In genomic region chr14:99951085-99951484, GRCh38 we compare ENCODE assay signal across 15 cellular contexts.
DNase-seq lines count a peak whose midpoint lies in the region; ATAC-seq and TF ChIP-seq lines count a peak whose summit lies in the region.
"Had no signal": no experiment of that assay in that cellular context is flagged by ENCODE, and none has a peak within 500 bp of the region (broad histone marks: within the 10 kb centered on the region; RNA-seq: fewer than 3 reads in every experiment).

No MANE protein-coding gene starts in this region.

- H3K9me3 ChIP-seq in left lung (no peaks in the 10 kb centered on the region), sigmoid colon (no peaks in the 10 kb centered on the region), prostate gland (no peaks in the 10 kb centered on the region)
- H3K9me3 ChIP-seq: A549 had no signal

- no peak for TF ChIP-seq EP300 in sigmoid colon (IDR thresholded peaks at IDR 0.05)

- H3K4me1 ChIP-seq in left lung (peaks cover 0 to 15% of the 10 kb centered on the region in 2 donors), sigmoid colon (peaks cover 0 to 31% (median 24%) of the 10 kb centered on the region in 4 donors), prostate gland (replicated peaks) (no peaks in the 10 kb centered on the region)

- WGBS in sigmoid colon, 2 donors = 64 to 72% methylated on average over 8 of the region's 8 CpGs
- WGBS in prostate gland = 61% methylated on average over 8 of the region's 8 CpGs

- intact Hi-C loops in left lung (cut with DNase I) (no loop called here), sigmoid colon (cut with DNase I) (no loop called here), prostate gland (cut with DNase I) (no loop called here)

- H3K4me3 ChIP-seq in left lung (no peak overlapping the region), sigmoid colon (no peak overlapping the region), prostate gland (no peak overlapping the region)
- H3K4me3 ChIP-seq: A549 had no signal

- H3K27me3 ChIP-seq in left lung (peaks cover 0 to 33% of the 10 kb centered on the region in 2 donors), sigmoid colon (peaks cover 0 to 14% (median 0%) of the 10 kb centered on the region in 3 donors), prostate gland (replicated peaks; ENCODE audit: insufficient read depth) (no peaks in the 10 kb centered on the region)

- H3K27ac ChIP-seq in left lung = no peak overlapping the region
- H3K27ac ChIP-seq in sigmoid colon = no peak overlapping the region
- H3K27ac ChIP-seq in prostate gland = no peak overlapping the region
- H3K27ac ChIP-seq: A549, HL-60 had no signal

- DNase-seq in DMS79 treated with DMSO at 0.1 percent for 48 hours (lab: John Stamatoyannopoulos, UW) (peak; percentile 60), left lung (no peak), sigmoid colon (peak; percentile 40), prostate gland (ENCODE audit: low spot score) (no peak), NCI-H1105 treated with DMSO at 0.1 percent for 48 hours (lab: John Stamatoyannopoulos, UW) (no peak)
- DNase-seq in stimulated activated naive CD8-positive, alpha-beta T cell treated with anti-CD3 and anti-CD28 coated beads, Interleukin-15, Interleukin-2, amounts not matched to agents 100 U/mL and 50 U/mL, for 24 hours = no peak
- DNase-seq: Calu3; CD4-positive, CD25-positive, alpha-beta regulatory T cell; DMS 273 treated with DMSO at 0.1 percent for 48 hours; EL; GDM1 had no signal

- no peaks in the 10 kb centered on the region for H3K36me3 ChIP-seq in left lung
- H3K36me3 ChIP-seq in sigmoid colon = no peaks in the 10 kb centered on the region
- H3K36me3 ChIP-seq in prostate gland = no peaks in the 10 kb centered on the region

- TF ChIP-seq CTCF in left lung (IDR thresholded peaks at IDR 0.05) (no peak), sigmoid colon (IDR thresholded peaks at IDR 0.05) (no peak), prostate gland (IDR thresholded peaks at IDR 0.05) (no peak)

- no peak for TF ChIP-seq POLR2A in sigmoid colon (IDR thresholded peaks at IDR 0.05)
- no peak for TF ChIP-seq POLR2A in prostate gland (IDR thresholded peaks at IDR 0.05)

- ATAC-seq in left lung (peak; percentile 66), GM18520 (IDR thresholded peaks at IDR 0.05; ENCODE audit: unreplicated experiment) (no peak)
- ATAC-seq in stimulated activated naive CD8-positive, alpha-beta T cell treated with anti-CD3 and anti-CD28 coated beads, Interleukin-15, Interleukin-2, amounts not matched to agents 100 U/mL and 50 U/mL, for 24 hours = no peak
- ATAC-seq: A549, HCT116 had no signal

Comparison
In these comparisons a context has a peak if more than half of its experiments do, and no peak if none do; other contexts are left out.
1. DNase-seq: peak in DMS79 treated with DMSO at 0.1 percent for 48 hours (single experiment) and sigmoid colon (single experiment); none in left lung (0 of 2), prostate gland (single experiment), NCI-H1105 treated with DMSO at 0.1 percent for 48 hours (single experiment) and stimulated activated naive CD8-positive, alpha-beta T cell treated with anti-CD3 and anti-CD28 coated beads, Interleukin-15, Interleukin-2, amounts not matched to agents 100 U/mL and 50 U/mL, for 24 hours (single experiment).